Comparison of ENCODE assay signal across 15 cellular contexts in the genomic region with DNA sequence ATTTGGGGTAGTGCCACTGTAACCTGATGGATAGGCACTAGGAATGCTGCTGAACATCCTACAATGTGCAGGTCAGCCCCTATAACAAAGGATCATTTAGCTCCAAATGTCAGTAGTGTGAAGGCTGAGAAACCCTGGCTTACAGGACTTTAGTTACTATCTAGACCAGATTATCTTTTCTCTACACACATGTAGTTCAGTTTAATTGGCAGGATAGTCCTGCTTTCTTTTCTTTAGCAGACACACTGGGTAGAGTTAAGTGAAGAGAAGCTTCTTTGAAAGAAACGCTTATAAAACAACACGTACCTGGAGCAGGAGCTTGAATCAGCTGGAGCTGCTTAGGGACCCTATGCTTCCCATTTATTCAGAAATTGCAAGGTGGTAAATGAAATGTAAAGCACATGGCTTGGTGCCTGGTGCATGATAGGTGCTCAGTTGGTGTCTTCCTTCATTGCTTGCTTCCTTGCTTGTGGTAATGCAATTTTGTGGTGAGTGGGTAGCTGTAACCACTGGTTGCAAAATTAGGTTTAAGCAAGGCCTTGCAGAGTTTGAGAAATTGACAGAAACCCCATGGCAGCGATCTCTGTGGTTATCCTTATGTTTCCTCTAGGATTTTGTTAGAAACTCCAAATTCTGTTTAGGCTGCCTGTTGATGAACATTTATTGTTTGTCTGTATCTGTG. TPM values are rescaled to one million over a fixed set of nuclear protein-coding genes. Genes with fewer than 3 reads are reported as not detected.
DNase-seq lines count a peak whose midpoint lies in the region; ATAC-seq, FAIRE-seq and TF ChIP-seq lines count a peak whose summit lies in the region.
"Had no signal": no experiment of that assay in that cellular context is flagged by ENCODE, and none has a peak within 500 bp of the region (broad histone marks: within the 10 kb centered on the region; RNA-seq: fewer than 3 reads in every experiment).

No MANE protein-coding gene starts in this region.

- peaks cover 0 to 17% (median 2%) of the 10 kb centered on the region in 3 donors for H3K36me3 Mint-ChIP-seq in CD8-positive, alpha-beta memory T cell
- H3K36me3 Mint-ChIP-seq in activated naive CD8-positive, alpha-beta T cell treated with anti-CD3 and anti-CD28 coated beads for 36 hours = peaks cover 11% of the 10 kb centered on the region
- peaks cover 7% of the 10 kb centered on the region for H3K36me3 Mint-ChIP-seq in nephron (ENCODE audit: low read depth)

- peaks cover 56 to 90% (median 71%) of the 10 kb centered on the region in 3 donors for H3K4me1 Mint-ChIP-seq in CD8-positive, alpha-beta memory T cell
- peaks cover 78% of the 10 kb centered on the region for H3K4me1 Mint-ChIP-seq in activated naive CD8-positive, alpha-beta T cell treated with anti-CD3 and anti-CD28 coated beads for 36 hours
- peaks cover 47% of the 10 kb centered on the region for H3K4me1 Mint-ChIP-seq in nephron

- peaks cover 98% of the 10 kb centered on the region for H3K79me2 ChIP-seq in Loucy (ENCODE audit: insufficient read depth, low read length)

- CTCF ChIA-PET in CD8-positive, alpha-beta memory T cell (lab: Charles Lee) = interaction anchor here (0.8 to 1.6 kb wide), 3 partner anchors 8 to 37 kb away, joined by 3 to 7 read pairs (median 4); no protein-coding TSS in a partner anchor

- in situ Hi-C loops in G401 (cut with HindIII; ENCODE audit: low sequenced_read_pairs) = no loop called here

- H2AFZ ChIP-seq in Loucy (ENCODE audit: low read length) = no peak overlapping the region

- H3K27ac Mint-ChIP-seq in CD8-positive, alpha-beta memory T cell = peak overlapping the region in 4 of 8 donors; percentile 37 to 83 (median 70)
- H3K27ac Mint-ChIP-seq in activated naive CD8-positive, alpha-beta T cell treated with anti-CD3 and anti-CD28 coated beads for 36 hours = no peak overlapping the region
- peak overlapping the region; percentile 8 to 82 (median 51) for H3K27ac Mint-ChIP-seq in nephron

- no peak for TF ChIP-seq CTCF in Loucy (conservative IDR thresholded peaks at IDR 0.05; ENCODE audit: low read length)
- no peak for TF ChIP-seq CTCF in nephron (IDR thresholded peaks at IDR 0.05; ENCODE audit: unreplicated experiment in 3 of 3)

- H3K27me3 Mint-ChIP-seq in CD8-positive, alpha-beta memory T cell = no peaks in the 10 kb centered on the region
- no peaks in the 10 kb centered on the region for H3K27me3 Mint-ChIP-seq in activated naive CD8-positive, alpha-beta T cell treated with anti-CD3 and anti-CD28 coated beads for 36 hours
- H3K27me3 Mint-ChIP-seq in nephron (ENCODE audit: low read depth) = no peaks in the 10 kb centered on the region

- peaks cover 70% of the 10 kb centered on the region for H3K4me1 ChIP-seq in CD8-positive, alpha-beta memory T cell (ENCODE audit: insufficient read depth, low read length)
- H3K4me1 ChIP-seq in Loucy (ENCODE audit: insufficient read depth, low read length, poor library complexity, severe bottlenecking) = peaks cover 68% of the 10 kb centered on the region

- no peaks in the 10 kb centered on the region for H3K9me3 ChIP-seq in CD8-positive, alpha-beta memory T cell (ENCODE audit: low read length)
- H3K9me3 ChIP-seq in Loucy (ENCODE audit: insufficient read depth, low read depth, low read length) = no peaks in the 10 kb centered on the region

- no peaks in the 10 kb centered on the region for H3K9me3 Mint-ChIP-seq in CD8-positive, alpha-beta memory T cell
- no peaks in the 10 kb centered on the region for H3K9me3 Mint-ChIP-seq in activated naive CD8-positive, alpha-beta T cell treated with anti-CD3 and anti-CD28 coated beads for 36 hours
- H3K9me3 Mint-ChIP-seq in nephron = no peaks in the 10 kb centered on the region

- ATAC-seq in HG02981 (IDR thresholded peaks at IDR 0.05; ENCODE audit: unreplicated experiment) = no peak
- ATAC-seq: activated CD4-positive, CD25-positive, alpha-beta regulatory T cell treated with anti-CD3 and anti-CD28 coated beads, Interleukin-2, amount 50 U/mL, for 24 hours; foreskin keratinocyte had no signal

- H4K20me1 ChIP-seq in Loucy (ENCODE audit: insufficient read depth, low read length, poor library complexity, severe bottlenecking) = peaks cover 72% of the 10 kb centered on the region

- peak overlapping the region in 6 of 7 donors; percentile 9 to 27 (median 16) for H3K4me3 Mint-ChIP-seq in CD8-positive, alpha-beta memory T cell
- H3K4me3 Mint-ChIP-seq in activated naive CD8-positive, alpha-beta T cell treated with anti-CD3 and anti-CD28 coated beads for 36 hours = no peak overlapping the region
- no peak overlapping the region for H3K4me3 Mint-ChIP-seq in nephron

- POLR2A ChIA-PET in CD8-positive, alpha-beta memory T cell (lab: Charles Lee) = no interaction called here

- no peaks in the 10 kb centered on the region for H3K9me2 ChIP-seq in Loucy (replicated peaks; ENCODE audit: low read depth, low read length)

- no peak overlapping the region for H3K9ac ChIP-seq in Loucy (ENCODE audit: low read depth, low read length, poor library complexity, severe bottlenecking)

- peak overlapping the region; percentile 62 for H3K4me2 ChIP-seq in Loucy (ENCODE audit: low read depth, low read length, poor library complexity, severe bottlenecking)

- H3K27ac ChIP-seq in CD8-positive, alpha-beta memory T cell (ENCODE audit: low read depth, low read length) = no peak overlapping the region
- H3K27ac ChIP-seq: brain microvascular endothelial cell, foreskin keratinocyte had no signal

- H3K27me3 ChIP-seq in CD8-positive, alpha-beta memory T cell (ENCODE audit: insufficient read depth, low read length, poor library complexity, severe bottlenecking) = no peaks in the 10 kb centered on the region
- no peaks in the 10 kb centered on the region for H3K27me3 ChIP-seq in Loucy (ENCODE audit: insufficient read depth, low read length, poor library complexity, severe bottlenecking)
- H3K27me3 ChIP-seq: brain microvascular endothelial cell, foreskin keratinocyte had no signal

- DNase-seq in CD8-positive, alpha-beta memory T cell = peak in 2 of 5 donors; percentile 16 to 30
- peak; percentile 21 for DNase-seq in activated naive CD8-positive, alpha-beta T cell treated with anti-CD3 and anti-CD28 coated beads for 36 hours
- DNase-seq in hepatic stellate cell (ENCODE audit: low spot score) (no peak), RCC 7860 (ENCODE audit: low spot score) (no peak), G401 (ENCODE audit: low spot score) (no peak)
- DNase-seq: brain microvascular endothelial cell; DMS 273 treated with DMSO at 0.1 percent for 48 hours; foreskin keratinocyte; mammary epithelial cell; stimulated activated CD4-positive, alpha-beta T cell treated with anti-CD3 and anti-CD28 coated beads, Interleukin-12 subunit alpha, Interleukin-12 subunit beta, amount 100 ng/mL, for 4 hours had no signal

- H3K4me3 ChIP-seq in CD8-positive, alpha-beta memory T cell (ENCODE audit: low read length) = no peak overlapping the region
- peak overlapping the region; percentile 39 for H3K4me3 ChIP-seq in Loucy (ENCODE audit: low read length, poor library complexity, severe bottlenecking)

- H3K36me3 ChIP-seq in CD8-positive, alpha-beta memory T cell (ENCODE audit: insufficient read depth, low read length) = no peaks in the 10 kb centered on the region
- H3K36me3 ChIP-seq in Loucy (ENCODE audit: insufficient read depth, low read length) = peaks cover under 1% of the 10 kb centered on the region; the same call in 1 of the 2 replicates
- H3K36me3 ChIP-seq: brain microvascular endothelial cell had no signal

- FAIRE-seq in RCC 7860 (lab: Jason Lieb, UNC) = no peak

- H3F3A ChIP-seq in Loucy (ENCODE audit: low read depth) = 0 out of 2 replicates have a peak, but pooled peaks cover 8% of the 10 kb centered on the region

RNA-seq across cellular contexts. Expression of gene METTL9, which starts 9.4 kb away (rescaled TPM):
- total RNA-seq in CD8-positive, alpha-beta memory T cell = 10 to 100 TPM; 73.8 to 74.2 TPM
- polyA plus RNA-seq in CD8-positive, alpha-beta memory T cell = 120 TPM
- 100 to 1,000 TPM in 1 of 2 experiments, 10 to 100 TPM in 1; 99.5 to 102 TPM for total RNA-seq in activated naive CD8-positive, alpha-beta T cell treated with anti-CD3 and anti-CD28 coated beads for 36 hours
- 288 and 334 TPM in 2 replicates for total RNA-seq in G401 (2014; rRNA removed; shearing (Covaris generic))

RNA-seq across cellular contexts. Expression of gene IGSF6, which starts 43.6 kb away (rescaled TPM):
- total RNA-seq in CD8-positive, alpha-beta memory T cell = 1 to 10 TPM in 1 of 2 experiments, under 1 TPM in 1; 0.58 to 1.1 TPM
- polyA plus RNA-seq in CD8-positive, alpha-beta memory T cell = 0.32 TPM
- under 1 TPM; 0.10 to 0.14 TPM for total RNA-seq in activated naive CD8-positive, alpha-beta T cell treated with anti-CD3 and anti-CD28 coated beads for 36 hours
- not detected in 2 replicates for total RNA-seq in G401 (2014; rRNA removed; shearing (Covaris generic))
- total RNA-seq: M059J, mammary epithelial cell had no signal
- polyA plus RNA-seq: mammary epithelial cell had no signal

RNA-seq across cellular contexts. Expression of gene OTOA, which starts 55.0 kb away (rescaled TPM):
- under 1 TPM; 0.09 TPM for total RNA-seq in CD8-positive, alpha-beta memory T cell
- polyA plus RNA-seq in CD8-positive, alpha-beta memory T cell = not detected
- under 1 TPM in 1 of 2 experiments, not detected in 1; 0.06 TPM for total RNA-seq in activated naive CD8-positive, alpha-beta T cell treated with anti-CD3 and anti-CD28 coated beads for 36 hours
- total RNA-seq in G401 (2014; rRNA removed; shearing (Covaris generic)) = 0.10 and 0.74 TPM in 2 replicates
- total RNA-seq: M059J had no signal

Comparison
In these comparisons a context has a peak if more than half of its experiments do, and no peak if none do; other contexts are left out.
1. H3K4me3 Mint-ChIP-seq: peak in CD8-positive, alpha-beta memory T cell (6 of 7); none in activated naive CD8-positive, alpha-beta T cell treated with anti-CD3 and anti-CD28 coated beads for 36 hours (single experiment) and nephron (0 of 3).